8 cellular contexts compared by ENCODE assay signal in the genomic region with DNA sequence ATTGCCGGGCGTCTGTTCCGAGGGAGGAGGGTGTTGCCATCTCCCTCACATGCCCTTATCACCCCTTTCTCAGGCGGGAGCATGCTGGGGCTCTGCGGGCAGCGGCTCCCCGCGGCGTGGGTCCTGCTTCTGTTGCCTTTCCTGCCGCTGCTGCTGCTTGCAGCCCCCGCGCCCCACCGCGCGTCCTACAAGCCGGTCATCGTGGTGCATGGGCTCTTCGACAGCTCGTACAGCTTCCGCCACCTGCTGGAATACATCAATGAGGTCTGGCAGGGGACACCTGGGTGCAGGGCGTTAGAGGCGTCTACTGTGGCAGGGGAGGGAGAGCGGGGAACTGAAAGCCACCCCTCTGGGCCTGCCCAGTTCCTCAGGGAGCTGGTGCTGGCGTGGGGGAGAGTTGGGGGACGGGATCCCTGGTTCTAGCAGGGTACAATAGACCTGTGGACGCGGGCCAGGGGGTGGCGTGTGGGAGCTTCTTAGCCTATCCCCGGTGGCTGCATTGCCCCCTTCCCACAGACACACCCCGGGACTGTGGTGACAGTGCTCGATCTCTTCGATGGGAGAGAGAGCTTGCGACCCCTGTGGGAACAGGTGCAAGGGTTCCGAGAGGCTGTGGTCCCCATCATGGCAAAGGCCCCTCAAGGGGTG. TPM values are rescaled to one million over a fixed set of nuclear protein-coding genes. Genes with fewer than 3 reads are reported as not detected.
DNase-seq lines count a peak whose midpoint lies in the region; ATAC-seq and TF ChIP-seq lines count a peak whose summit lies in the region.

No MANE protein-coding gene starts in this region.

- ATAC-seq in HG03439 (IDR thresholded peaks at IDR 0.05; ENCODE audit: unreplicated experiment) (peak; percentile 52), HG03565 (IDR thresholded peaks at IDR 0.05; ENCODE audit: unreplicated experiment) (no peak)

- TF ChIP-seq CTCF in GM10248 (IDR thresholded peaks at IDR 0.05; ENCODE audit: control extremely low read depth, extremely low read depth, low read depth, missing control alignments) = peak; percentile 78
- TF ChIP-seq CTCF in stomach (IDR thresholded peaks at IDR 0.05) = peak in 5 of 7 experiments; percentile 19 to 78 (median 55)

- H3K36me3 ChIP-seq in mucosa of stomach (ENCODE audit: control insufficient read depth, insufficient read depth, low read length) (peaks cover 9% of the 10 kb centered on the region), stomach (peaks cover 17 to 41% (median 38%) of the 10 kb centered on the region in 4 donors)

- H3K9ac ChIP-seq in mucosa of stomach (ENCODE audit: low read length) = peak overlapping the region; percentile 86

- no peak for TF ChIP-seq EP300 in stomach (IDR thresholded peaks at IDR 0.05)

- H3K9me3 ChIP-seq in mucosa of stomach (ENCODE audit: control insufficient read depth, low read length) (no peaks in the 10 kb centered on the region), stomach (no peaks in the 10 kb centered on the region)

- peak overlapping the region; percentile 58 for H3K27ac ChIP-seq in epithelial cell of prostate
- H3K27ac ChIP-seq in stomach = peak overlapping the region; percentile 88 to 94 (median 93)

- H3K27me3 ChIP-seq in mucosa of stomach (ENCODE audit: control insufficient read depth, insufficient read depth, low read length) (no peaks in the 10 kb centered on the region), stomach (peaks cover 0 to 19% (median 0%) of the 10 kb centered on the region in 3 donors)

- intact Hi-C loops in stomach (cut with DNase I; ENCODE audit: low total_unique reads) = loop anchor here (5.0 kb wide), 1 partner anchor 37 kb away; no protein-coding TSS in a partner anchor

- peaks cover 30% of the 10 kb centered on the region for H3K4me1 ChIP-seq in mucosa of stomach (ENCODE audit: control insufficient read depth, insufficient read depth, low read length)
- H3K4me1 ChIP-seq in stomach = peaks cover 37 to 69% (median 59%) of the 10 kb centered on the region in 4 donors

- peak; percentile 86 for DNase-seq in GM10248 (ENCODE audit: extremely low spot score)
- peak; percentile 69 for DNase-seq in NOMO-1 treated with DMSO at 0.1 percent for 48 hours (lab: John Stamatoyannopoulos, UW; ENCODE audit: unreplicated experiment)
- DNase-seq in activated T-cell treated with anti-CD3 and anti-CD28 coated beads for 4 hours = peak; percentile 32
- DNase-seq in epithelial cell of prostate (ENCODE audit: low read depth, low spot score) = no peak
- DNase-seq in stomach = peak; percentile 81

- H3K4me3 ChIP-seq in mucosa of stomach (ENCODE audit: low read length) = peak overlapping the region; percentile 95
- H3K4me3 ChIP-seq in stomach = peak overlapping the region; percentile 59 to 87 (median 78)

- 1 to 7% (median 3%) methylated on average over 15 to 34 of the region's 34 CpGs for WGBS in stomach, 5 donors

- no peak for TF ChIP-seq POLR2A in stomach (IDR thresholded peaks at IDR 0.05)

- POLR2A ChIA-PET in GM10248 (lab: Yijun Ruan, JAX) = interaction anchor here (0.6 kb wide), 1 partner anchor 21 kb away, joined by 3 read pairs; the partner anchor contains the start of gene AGPAT1

- CTCF ChIA-PET in GM10248 (lab: Yijun Ruan, JAX) = interaction anchor here (0.8 to 1.3 kb wide), 5 partner anchors 10 to 107 kb away, joined by 3 to 5 read pairs (median 4); partner anchors contain the start of gene EGFL8

RNA-seq across cellular contexts. Expression of gene PPT2, which starts 0.7 kb away (rescaled TPM):
- total RNA-seq in stomach = 10 to 100 TPM in 4 of 5 donors, 1 to 10 TPM in 1; 5.8 to 73.0 (median 35.7) TPM
- polyA plus RNA-seq in stomach = 10 to 100 TPM in 1 of 3 donors, 1 to 10 TPM in 2; 5.8 to 11.1 (median 7.9) TPM

RNA-seq across cellular contexts. Expression of gene PRRT1, which starts 2.9 kb away (rescaled TPM):
- total RNA-seq in stomach = under 1 TPM in 3 of 5 donors, not detected in 2; 0.18 to 0.87 (median 0.87) TPM
- polyA plus RNA-seq in stomach = 1 to 10 TPM; 1.9 to 6.0 (median 3.4) TPM

RNA-seq across cellular contexts. Expression of gene EGFL8, which starts 9.8 kb away (rescaled TPM):
- 100 to 1,000 TPM in 1 of 5 donors, 10 to 100 TPM in 2, 1 to 10 TPM in 1, under 1 TPM in 1; 0.87 to 224 (median 10.1) TPM for total RNA-seq in stomach
- 10 to 100 TPM; 14.6 to 30.3 (median 16.6) TPM for polyA plus RNA-seq in stomach

RNA-seq across cellular contexts. Expression of gene AGPAT1, which starts 21.2 kb away (rescaled TPM):
- 10 to 100 TPM in 4 of 5 donors, 1 to 10 TPM in 1; 7.3 to 52.6 (median 33.5) TPM for total RNA-seq in stomach
- 10 to 100 TPM; 31.3 to 41.9 (median 36.2) TPM for polyA plus RNA-seq in stomach

RNA-seq across cellular contexts. Expression of gene RNF5, which starts 23.6 kb away (rescaled TPM):
- 10 to 100 TPM; 22.6 to 71.4 (median 50.9) TPM for total RNA-seq in stomach
- 100 to 1,000 TPM in 1 of 3 donors, 10 to 100 TPM in 2; 92.5 to 107 (median 93.2) TPM for polyA plus RNA-seq in stomach
